In the genomic region with DNA sequence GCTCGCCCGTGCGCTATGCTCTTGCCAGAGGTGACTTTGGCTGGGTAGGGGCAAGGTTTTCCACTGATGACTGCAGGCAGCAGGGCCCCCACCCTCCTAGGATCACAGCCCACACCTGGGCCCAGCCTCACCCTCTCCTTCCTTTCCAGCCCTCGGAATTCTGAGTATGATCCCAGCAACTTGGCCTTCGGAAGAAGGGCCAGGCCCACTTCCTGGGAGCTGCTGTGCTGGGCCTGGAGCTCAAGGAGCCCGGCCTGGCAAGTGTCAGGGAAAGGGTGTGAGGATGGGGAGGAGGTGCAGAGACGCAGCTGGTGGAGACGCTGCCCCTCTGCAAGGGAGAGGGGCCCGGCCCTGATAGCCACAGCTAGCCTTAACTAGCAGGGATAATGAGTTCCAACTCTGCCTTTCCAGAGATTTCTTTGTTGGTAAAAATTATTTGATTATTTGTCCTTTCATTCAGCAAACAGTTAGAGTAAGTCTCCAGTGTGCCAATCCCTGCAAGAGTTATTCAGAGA, we compare ENCODE assay signal across 1 cellular context.
TF ChIP-seq lines count a peak whose summit lies in the region.

No MANE protein-coding gene starts in this region.

TF ChIP-seq in H1, 55 proteins besides CTCF, POLR2A, EP300 and RAD21:
- TF ChIP-seq ASH2L (IDR thresholded peaks at IDR 0.05; ENCODE audit: low read length) (no peak), JUND (IDR thresholded peaks at IDR 0.05; ENCODE audit: low read length) (no peak), MAFK (IDR thresholded peaks at IDR 0.05; ENCODE audit: low read depth, low read length) (no peak), RBBP5 (IDR thresholded peaks at IDR 0.05; ENCODE audit: borderline replicate concordance, low read depth, low read length) (no peak), CHD1 (IDR thresholded peaks at IDR 0.05; ENCODE audit: low read depth, low read length) (no peak), KDM5A (IDR thresholded peaks at IDR 0.05; ENCODE audit: low read length) (no peak), TCF12 (IDR thresholded peaks at IDR 0.05; ENCODE audit: low read depth, low read length) (no peak), NRF1 (IDR thresholded peaks at IDR 0.05; ENCODE audit: low read depth, low read length) (no peak), SP4 (IDR thresholded peaks at IDR 0.05; ENCODE audit: low read length) (no peak), BCL11A (IDR thresholded peaks at IDR 0.05; ENCODE audit: low read depth in 2 of 2, low read length in 2 of 2) (no peak), EGR1 (IDR thresholded peaks at IDR 0.05; ENCODE audit: borderline replicate concordance, low read depth, low read length) (no peak), SAP30 (IDR thresholded peaks at IDR 0.05; ENCODE audit: insufficient read depth, insufficient replicate concordance, low read length) (no peak), RFX5 (IDR thresholded peaks at IDR 0.05; ENCODE audit: borderline replicate concordance, low read depth, low read length) (no peak), RNF2 (IDR thresholded peaks at IDR 0.05; ENCODE audit: borderline replicate concordance, low read depth, low read length, missing control alignments, poor library complexity, severe bottlenecking) (no peak)
- TF ChIP-seq, protein P1, sequence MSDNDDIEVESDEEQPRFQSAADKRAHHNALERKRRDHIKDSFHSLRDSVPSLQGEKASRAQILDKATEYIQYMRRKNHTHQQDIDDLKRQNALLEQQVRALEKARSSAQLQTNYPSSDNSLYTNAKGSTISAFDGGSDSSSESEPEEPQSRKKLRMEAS (IDR thresholded peaks at IDR 0.05), result no peak
- TF ChIP-seq, protein P2, sequence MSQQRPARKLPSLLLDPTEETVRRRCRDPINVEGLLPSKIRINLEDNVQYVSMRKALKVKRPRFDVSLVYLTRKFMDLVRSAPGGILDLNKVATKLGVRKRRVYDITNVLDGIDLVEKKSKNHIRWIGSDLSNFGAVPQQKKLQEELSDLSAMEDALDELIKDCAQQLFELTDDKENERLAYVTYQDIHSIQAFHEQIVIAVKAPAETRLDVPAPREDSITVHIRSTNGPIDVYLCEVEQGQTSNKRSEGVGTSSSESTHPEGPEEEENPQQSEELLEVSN (IDR thresholded peaks at IDR 0.05), result no peak
- TF ChIP-seq, protein P3, sequence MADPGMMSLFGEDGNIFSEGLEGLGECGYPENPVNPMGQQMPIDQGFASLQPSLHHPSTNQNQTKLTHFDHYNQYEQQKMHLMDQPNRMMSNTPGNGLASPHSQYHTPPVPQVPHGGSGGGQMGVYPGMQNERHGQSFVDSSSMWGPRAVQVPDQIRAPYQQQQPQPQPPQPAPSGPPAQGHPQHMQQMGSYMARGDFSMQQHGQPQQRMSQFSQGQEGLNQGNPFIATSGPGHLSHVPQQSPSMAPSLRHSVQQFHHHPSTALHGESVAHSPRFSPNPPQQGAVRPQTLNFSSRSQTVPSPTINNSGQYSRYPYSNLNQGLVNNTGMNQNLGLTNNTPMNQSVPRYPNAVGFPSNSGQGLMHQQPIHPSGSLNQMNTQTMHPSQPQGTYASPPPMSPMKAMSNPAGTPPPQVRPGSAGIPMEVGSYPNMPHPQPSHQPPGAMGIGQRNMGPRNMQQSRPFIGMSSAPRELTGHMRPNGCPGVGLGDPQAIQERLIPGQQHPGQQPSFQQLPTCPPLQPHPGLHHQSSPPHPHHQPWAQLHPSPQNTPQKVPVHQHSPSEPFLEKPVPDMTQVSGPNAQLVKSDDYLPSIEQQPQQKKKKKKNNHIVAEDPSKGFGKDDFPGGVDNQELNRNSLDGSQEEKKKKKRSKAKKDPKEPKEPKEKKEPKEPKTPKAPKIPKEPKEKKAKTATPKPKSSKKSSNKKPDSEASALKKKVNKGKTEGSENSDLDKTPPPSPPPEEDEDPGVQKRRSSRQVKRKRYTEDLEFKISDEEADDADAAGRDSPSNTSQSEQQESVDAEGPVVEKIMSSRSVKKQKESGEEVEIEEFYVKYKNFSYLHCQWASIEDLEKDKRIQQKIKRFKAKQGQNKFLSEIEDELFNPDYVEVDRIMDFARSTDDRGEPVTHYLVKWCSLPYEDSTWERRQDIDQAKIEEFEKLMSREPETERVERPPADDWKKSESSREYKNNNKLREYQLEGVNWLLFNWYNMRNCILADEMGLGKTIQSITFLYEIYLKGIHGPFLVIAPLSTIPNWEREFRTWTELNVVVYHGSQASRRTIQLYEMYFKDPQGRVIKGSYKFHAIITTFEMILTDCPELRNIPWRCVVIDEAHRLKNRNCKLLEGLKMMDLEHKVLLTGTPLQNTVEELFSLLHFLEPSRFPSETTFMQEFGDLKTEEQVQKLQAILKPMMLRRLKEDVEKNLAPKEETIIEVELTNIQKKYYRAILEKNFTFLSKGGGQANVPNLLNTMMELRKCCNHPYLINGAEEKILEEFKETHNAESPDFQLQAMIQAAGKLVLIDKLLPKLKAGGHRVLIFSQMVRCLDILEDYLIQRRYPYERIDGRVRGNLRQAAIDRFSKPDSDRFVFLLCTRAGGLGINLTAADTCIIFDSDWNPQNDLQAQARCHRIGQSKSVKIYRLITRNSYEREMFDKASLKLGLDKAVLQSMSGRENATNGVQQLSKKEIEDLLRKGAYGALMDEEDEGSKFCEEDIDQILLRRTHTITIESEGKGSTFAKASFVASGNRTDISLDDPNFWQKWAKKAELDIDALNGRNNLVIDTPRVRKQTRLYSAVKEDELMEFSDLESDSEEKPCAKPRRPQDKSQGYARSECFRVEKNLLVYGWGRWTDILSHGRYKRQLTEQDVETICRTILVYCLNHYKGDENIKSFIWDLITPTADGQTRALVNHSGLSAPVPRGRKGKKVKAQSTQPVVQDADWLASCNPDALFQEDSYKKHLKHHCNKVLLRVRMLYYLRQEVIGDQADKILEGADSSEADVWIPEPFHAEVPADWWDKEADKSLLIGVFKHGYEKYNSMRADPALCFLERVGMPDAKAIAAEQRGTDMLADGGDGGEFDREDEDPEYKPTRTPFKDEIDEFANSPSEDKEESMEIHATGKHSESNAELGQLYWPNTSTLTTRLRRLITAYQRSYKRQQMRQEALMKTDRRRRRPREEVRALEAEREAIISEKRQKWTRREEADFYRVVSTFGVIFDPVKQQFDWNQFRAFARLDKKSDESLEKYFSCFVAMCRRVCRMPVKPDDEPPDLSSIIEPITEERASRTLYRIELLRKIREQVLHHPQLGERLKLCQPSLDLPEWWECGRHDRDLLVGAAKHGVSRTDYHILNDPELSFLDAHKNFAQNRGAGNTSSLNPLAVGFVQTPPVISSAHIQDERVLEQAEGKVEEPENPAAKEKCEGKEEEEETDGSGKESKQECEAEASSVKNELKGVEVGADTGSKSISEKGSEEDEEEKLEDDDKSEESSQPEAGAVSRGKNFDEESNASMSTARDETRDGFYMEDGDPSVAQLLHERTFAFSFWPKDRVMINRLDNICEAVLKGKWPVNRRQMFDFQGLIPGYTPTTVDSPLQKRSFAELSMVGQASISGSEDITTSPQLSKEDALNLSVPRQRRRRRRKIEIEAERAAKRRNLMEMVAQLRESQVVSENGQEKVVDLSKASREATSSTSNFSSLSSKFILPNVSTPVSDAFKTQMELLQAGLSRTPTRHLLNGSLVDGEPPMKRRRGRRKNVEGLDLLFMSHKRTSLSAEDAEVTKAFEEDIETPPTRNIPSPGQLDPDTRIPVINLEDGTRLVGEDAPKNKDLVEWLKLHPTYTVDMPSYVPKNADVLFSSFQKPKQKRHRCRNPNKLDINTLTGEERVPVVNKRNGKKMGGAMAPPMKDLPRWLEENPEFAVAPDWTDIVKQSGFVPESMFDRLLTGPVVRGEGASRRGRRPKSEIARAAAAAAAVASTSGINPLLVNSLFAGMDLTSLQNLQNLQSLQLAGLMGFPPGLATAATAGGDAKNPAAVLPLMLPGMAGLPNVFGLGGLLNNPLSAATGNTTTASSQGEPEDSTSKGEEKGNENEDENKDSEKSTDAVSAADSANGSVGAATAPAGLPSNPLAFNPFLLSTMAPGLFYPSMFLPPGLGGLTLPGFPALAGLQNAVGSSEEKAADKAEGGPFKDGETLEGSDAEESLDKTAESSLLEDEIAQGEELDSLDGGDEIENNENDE (IDR thresholded peaks at IDR 0.05; ENCODE audit: insufficient replicate concordance, low read length), result no peak
